Comparison of ENCODE assay signal across 1 cellular context in genomic region chr22:21000987-21001600, GRCh38.
TF ChIP-seq lines count a peak whose summit lies in the region.

No MANE protein-coding gene starts in this region.

TF ChIP-seq in K562, 482 proteins besides CTCF, POLR2A, EP300 and RAD21 (continued from another document):
- TF ChIP-seq ZNF318 (IDR thresholded peaks at IDR 0.05; ENCODE audit: borderline replicate concordance in 1 of 2, low read depth in 1 of 2) = no peak
- TF ChIP-seq ZNF586 (CRISPR knock-in tag; conservative IDR thresholded peaks at IDR 0.05) = peak; percentile 37; the same call in 1 of the 2 replicates
- no peak for TF ChIP-seq NR1H2 (CRISPR knock-in tag; IDR thresholded peaks at IDR 0.05)
- TF ChIP-seq TSHZ1 (CRISPR knock-in tag; IDR thresholded peaks at IDR 0.05) = peak; percentile 80
- no peak for TF ChIP-seq ATF3 (IDR thresholded peaks at IDR 0.05)
- no peak; the same call in 1 of the 2 replicates for TF ChIP-seq ATF3 (CRISPR knock-in tag; conservative IDR thresholded peaks at IDR 0.05)
- no peak; the same call in 1 of the 2 replicates for TF ChIP-seq TCF7L2 (IDR thresholded peaks at IDR 0.05; ENCODE audit: low read depth, low read length)
- TF ChIP-seq ELK1 (CRISPR knock-in tag; IDR thresholded peaks at IDR 0.05) = no peak
- no peak for TF ChIP-seq MAX (CRISPR knock-in tag; IDR thresholded peaks at IDR 0.05)
- no peak for TF ChIP-seq FOXA1 (IDR thresholded peaks at IDR 0.05; ENCODE audit: borderline replicate concordance)
- TF ChIP-seq THAP7 (CRISPR knock-in tag; IDR thresholded peaks at IDR 0.05) = no peak
- 0 out of 2 replicates have a peak, but pooled peaks have one; percentile 47 for TF ChIP-seq ZNF583 (CRISPR knock-in tag; IDR thresholded peaks at IDR 0.05)
- no peak for TF ChIP-seq E4F1 (CRISPR knock-in tag; IDR thresholded peaks at IDR 0.05; ENCODE audit: borderline replicate concordance)
- no peak for TF ChIP-seq TOE1 (IDR thresholded peaks at IDR 0.05; ENCODE audit: borderline replicate concordance)
- no peak for TF ChIP-seq TOE1 (CRISPR knock-in tag; IDR thresholded peaks at IDR 0.05; ENCODE audit: borderline replicate concordance, low read depth)
- no peak for TF ChIP-seq SMARCC2 (IDR thresholded peaks at IDR 0.05; ENCODE audit: low read depth)
- no peak for TF ChIP-seq ZNF212 (CRISPR knock-in tag; IDR thresholded peaks at IDR 0.05)
- TF ChIP-seq HNRNPL (IDR thresholded peaks at IDR 0.05; ENCODE audit: low read depth, low read length) = no peak
- TF ChIP-seq BRF2 (IDR thresholded peaks at IDR 0.05; ENCODE audit: borderline replicate concordance, insufficient read depth, insufficient read length) = no peak
- TF ChIP-seq ZNF79 (CRISPR knock-in tag; IDR thresholded peaks at IDR 0.05; ENCODE audit: low read depth) = no peak
- TF ChIP-seq ATF1 (CRISPR knock-in tag; IDR thresholded peaks at IDR 0.05) = no peak
- TF ChIP-seq ATF1 (tag; IDR thresholded peaks at IDR 0.05) = no peak
- no peak for TF ChIP-seq ATF6 (CRISPR knock-in tag; IDR thresholded peaks at IDR 0.05)
- no peak for TF ChIP-seq CSDE1 (IDR thresholded peaks at IDR 0.05)
- no peak for TF ChIP-seq ZNF175 (CRISPR knock-in tag; IDR thresholded peaks at IDR 0.05; ENCODE audit: low read depth)
- TF ChIP-seq ZNF311 (CRISPR knock-in tag; IDR thresholded peaks at IDR 0.05) = no peak
- TF ChIP-seq ZBTB11 (CRISPR knock-in tag; IDR thresholded peaks at IDR 0.05) = no peak
- no peak for TF ChIP-seq ATF7 (IDR thresholded peaks at IDR 0.05)
- TF ChIP-seq ZNF41 (CRISPR knock-in tag; conservative IDR thresholded peaks at IDR 0.05) = peak; percentile 39; the same call in 1 of the 2 replicates
- TF ChIP-seq PHF21A (IDR thresholded peaks at IDR 0.05; ENCODE audit: borderline replicate concordance, low read depth) = no peak
- no peak for TF ChIP-seq NONO (IDR thresholded peaks at IDR 0.05; ENCODE audit: low read depth in 2 of 2, low read length in 1 of 2)
- no peak for TF ChIP-seq POLR2H (tag; IDR thresholded peaks at IDR 0.05; ENCODE audit: low read depth)
- TF ChIP-seq ZNF184 (CRISPR knock-in tag; IDR thresholded peaks at IDR 0.05) = no peak
